40 cellular contexts compared by ENCODE assay signal in the genomic region with DNA sequence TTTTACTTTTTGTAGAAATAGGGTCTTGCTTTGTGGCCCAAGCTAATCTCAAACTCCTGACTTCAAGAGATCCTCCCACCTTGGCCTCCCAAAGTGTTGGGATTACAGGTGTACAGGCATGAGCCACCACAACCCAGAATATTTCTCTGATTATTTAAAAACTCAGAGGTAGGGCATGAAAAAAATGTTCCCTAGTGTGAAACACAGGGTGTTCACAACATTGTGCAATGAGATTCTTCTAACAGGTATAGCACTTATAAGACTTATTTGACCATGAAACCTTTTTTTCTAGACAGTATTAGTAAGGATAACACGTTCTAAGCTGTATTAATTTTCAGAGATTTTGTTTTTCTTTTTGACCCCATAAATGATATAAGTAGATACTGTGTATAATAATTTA.
"Had no signal": no experiment of that assay in that cellular context is flagged by ENCODE, and none has a peak within 500 bp of the region (broad histone marks: within the 10 kb centered on the region; RNA-seq: fewer than 3 reads in every experiment).

No MANE protein-coding gene starts in this region.

- H3K4me3 Mint-ChIP-seq: activated B cell treated with CpG ODN at 0.5 μM for 24 hours; activated CD4-positive, alpha-beta memory T cell treated with anti-CD3 and anti-CD28 coated beads for 36 hours; activated CD4-positive, alpha-beta T cell treated with anti-CD3 and anti-CD28 coated beads, Interleukin-2, amount 10 ng/mL, durations not matched to agents 24 days and 14 days; activated CD8-positive, alpha-beta T cell treated with anti-CD3 and anti-CD28 coated beads for 36 hours; activated naive CD4-positive, alpha-beta T cell treated with anti-CD3 and anti-CD28 coated beads for 36 hours; activated naive CD8-positive, alpha-beta T cell treated with anti-CD3 and anti-CD28 coated beads for 36 hours; activated T-cell treated with anti-CD3 and anti-CD28 coated beads, Interleukin-2, amount 50 U/mL, for 4 hours; activated T-cell treated with anti-CD3 and anti-CD28 coated beads, Interleukin-2, amount 50 U/mL, for 72 hours; activated T-helper 1 cell treated with anti-CD3 and anti-CD28 coated beads, Interleukin-12 subunit alpha, Interleukin-12 subunit beta, Interleukin-2, Interleukin-4 antibody, amounts not matched to agents 30 ng/mL and 10 ng/mL and 1 ng/mL, durations not matched to agents 14 hours and 24 hours and 36 hours; activated T-helper 17 cell treated with anti-CD3 and anti-CD28 coated beads, Interleukin-2, amount 50 U/mL, for 72 hours; central memory CD8-positive, alpha-beta T cell; T-helper 1 cell treated with Interleukin-12 subunit alpha and Interleukin-12 subunit beta and Interleukin-4 antibody, amounts not matched to agents 30 μg/mL and 1 μg/mL, for 36 hours; T-helper 2 cell treated with Interferon-gamma antibody and Interleukin-4, amounts not matched to agents 5 μg/mL and 100 μg/mL, for 36 hours had no signal

- H3K27me3 Mint-ChIP-seq: activated B cell treated with CpG ODN at 0.5 μM for 24 hours; activated CD4-positive, alpha-beta memory T cell treated with anti-CD3 and anti-CD28 coated beads for 36 hours; activated CD4-positive, alpha-beta T cell treated with anti-CD3 and anti-CD28 coated beads, Interleukin-2, amount 10 ng/mL, durations not matched to agents 24 days and 14 days; activated CD8-positive, alpha-beta T cell treated with anti-CD3 and anti-CD28 coated beads for 36 hours; activated naive CD8-positive, alpha-beta T cell treated with anti-CD3 and anti-CD28 coated beads for 36 hours; activated T-helper 17 cell treated with anti-CD3 and anti-CD28 coated beads, Interleukin-2, amount 50 U/mL, for 72 hours; central memory CD8-positive, alpha-beta T cell had no signal

- H3K9me3 Mint-ChIP-seq: activated B cell treated with CpG ODN at 0.5 μM for 24 hours; activated CD4-positive, alpha-beta memory T cell treated with anti-CD3 and anti-CD28 coated beads for 36 hours; activated CD4-positive, alpha-beta T cell treated with anti-CD3 and anti-CD28 coated beads, Interleukin-2, amount 10 ng/mL, durations not matched to agents 24 days and 14 days; activated CD8-positive, alpha-beta T cell treated with anti-CD3 and anti-CD28 coated beads for 36 hours; activated naive CD4-positive, alpha-beta T cell treated with anti-CD3 and anti-CD28 coated beads, Interleukin-2, amount 50 U/mL, for 72 hours; activated naive CD8-positive, alpha-beta T cell treated with anti-CD3 and anti-CD28 coated beads for 36 hours; activated T-cell treated with anti-CD3 and anti-CD28 coated beads, Interleukin-2, amount 50 U/mL, for 4 hours; activated T-cell treated with anti-CD3 and anti-CD28 coated beads, Interleukin-2, amount 50 U/mL, for 72 hours; activated T-helper 1 cell treated with anti-CD3 and anti-CD28 coated beads, Interleukin-12 subunit alpha, Interleukin-12 subunit beta, Interleukin-2, Interleukin-4 antibody, amounts not matched to agents 30 ng/mL and 10 ng/mL and 1 ng/mL, durations not matched to agents 14 hours and 24 hours and 36 hours; activated T-helper 17 cell treated with anti-CD3 and anti-CD28 coated beads, Interleukin-2, amount 50 U/mL, for 72 hours; central memory CD8-positive, alpha-beta T cell; T-helper 1 cell treated with Interleukin-12 subunit alpha and Interleukin-12 subunit beta and Interleukin-4 antibody, amounts not matched to agents 30 μg/mL and 1 μg/mL, for 36 hours; T-helper 2 cell treated with Interferon-gamma antibody and Interleukin-4, amounts not matched to agents 5 μg/mL and 100 μg/mL, for 36 hours had no signal

- H3K27ac Mint-ChIP-seq: activated B cell treated with CpG ODN at 0.5 μM for 24 hours; activated CD4-positive, alpha-beta memory T cell treated with anti-CD3 and anti-CD28 coated beads for 36 hours; activated CD4-positive, alpha-beta T cell treated with anti-CD3 and anti-CD28 coated beads, Interleukin-2, amount 10 ng/mL, durations not matched to agents 24 days and 14 days; activated CD8-positive, alpha-beta T cell treated with anti-CD3 and anti-CD28 coated beads for 36 hours; activated naive CD4-positive, alpha-beta T cell treated with anti-CD3 and anti-CD28 coated beads for 36 hours; activated naive CD4-positive, alpha-beta T cell treated with anti-CD3 and anti-CD28 coated beads, Interleukin-2, amount 50 U/mL, for 72 hours; activated naive CD8-positive, alpha-beta T cell treated with anti-CD3 and anti-CD28 coated beads for 36 hours; activated T-helper 1 cell treated with anti-CD3 and anti-CD28 coated beads, Interleukin-12 subunit alpha, Interleukin-12 subunit beta, Interleukin-2, Interleukin-4 antibody, amounts not matched to agents 30 ng/mL and 10 ng/mL and 1 ng/mL, durations not matched to agents 14 hours and 24 hours and 36 hours; T-helper 1 cell treated with Interleukin-12 subunit alpha and Interleukin-12 subunit beta and Interleukin-4 antibody, amounts not matched to agents 30 μg/mL and 1 μg/mL, for 36 hours; T-helper 2 cell treated with Interferon-gamma antibody and Interleukin-4, amounts not matched to agents 5 μg/mL and 100 μg/mL, for 36 hours had no signal

- FAIRE-seq: astrocyte, TTC549 had no signal

- H3K36me3 ChIP-seq: adrenal gland, brain microvascular endothelial cell, breast epithelium, cardiac muscle cell had no signal

- H3K9me3 ChIP-seq: adrenal gland, body of pancreas, breast epithelium had no signal

- H3K4me3 ChIP-seq: adrenal gland, body of pancreas, breast epithelium, cardiac muscle cell had no signal

- DNase-seq: activated B cell treated with CpG ODN at 0.5 μM for 24 hours; activated CD4-positive, alpha-beta memory T cell treated with anti-CD3 and anti-CD28 coated beads for 36 hours; activated CD4-positive, alpha-beta T cell treated with anti-CD3 and anti-CD28 coated beads for 4 hours; activated CD4-positive, alpha-beta T cell treated with anti-CD3 and anti-CD28 coated beads, Interleukin-2, amount 10 ng/mL, durations not matched to agents 24 days and 14 days; activated CD4-positive, alpha-beta T cell treated with anti-CD3 and anti-CD28 coated beads, Interleukin-2, amount 50 U/mL, for 1 hour; activated CD4-positive, alpha-beta T cell treated with anti-CD3 and anti-CD28 coated beads, Interleukin-2, amount 50 U/mL, for 4 hours; activated CD4-positive, CD25-positive, alpha-beta regulatory T cell treated with anti-CD3 and anti-CD28 coated beads, Interleukin-2, amount 50 U/mL, for 72 hours; activated CD8-positive, alpha-beta memory T cell treated with anti-CD3 and anti-CD28 coated beads, Interleukin-2, amount 50 U/mL, for 4 hours; activated CD8-positive, alpha-beta T cell treated with anti-CD3 and anti-CD28 coated beads for 36 hours; activated effector memory CD4-positive, alpha-beta T cell treated with anti-CD3 and anti-CD28 coated beads, Interleukin-2, amount 50 U/mL, for 16 hours; activated gamma-delta T cell treated with Interleukin-2 at 50 U/mL for 16 hours; activated naive CD4-positive, alpha-beta T cell; activated naive CD4-positive, alpha-beta T cell treated with anti-CD3 and anti-CD28 coated beads for 36 hours; activated naive CD4-positive, alpha-beta T cell treated with anti-CD3 and anti-CD28 coated beads, Interleukin-2, amount 50 U/mL, for 16 hours; activated naive CD8-positive, alpha-beta T cell treated with anti-CD3 and anti-CD28 coated beads for 36 hours; activated T-cell treated with anti-CD3 and anti-CD28 coated beads for 4 hours; activated T-cell treated with anti-CD3 and anti-CD28 coated beads, Interleukin-2, amount 50 U/mL, for 1 hour; activated T-cell treated with anti-CD3 and anti-CD28 coated beads, Interleukin-2, amount 50 U/mL, for 4 hours; activated T-cell treated with anti-CD3 and anti-CD28 coated beads, Interleukin-2, amount 50 U/mL, for 72 hours; adrenal gland; amniotic stem cell; aorta; body of pancreas; brain microvascular endothelial cell; caudate nucleus; cerebellar nuclear complex; T-helper 1 cell; T-helper 2 cell; T-helper 9 cell had no signal

- H3K4me1 ChIP-seq: body of pancreas, breast epithelium had no signal

- ATAC-seq: activated CD8-positive, alpha-beta T cell treated with anti-CD3 and anti-CD28 coated beads for 36 hours; activated naive CD4-positive, alpha-beta T cell treated with anti-CD3 and anti-CD28 coated beads, Interleukin-2, amount 50 U/mL, for 72 hours; activated T-cell treated with anti-CD3 and anti-CD28 coated beads, Interleukin-2, amount 50 U/mL, for 4 hours; activated T-cell treated with anti-CD3 and anti-CD28 coated beads, Interleukin-2, amount 50 U/mL, for 72 hours; activated T-helper 17 cell treated with anti-CD3 and anti-CD28 coated beads, Interleukin-2, amount 50 U/mL, for 72 hours; body of pancreas had no signal

- H3K27me3 ChIP-seq: adrenal gland, body of pancreas, brain microvascular endothelial cell, breast epithelium had no signal

- H3K27ac ChIP-seq: adrenal gland, body of pancreas, brain microvascular endothelial cell, breast epithelium, cardiac muscle cell, VCaP had no signal

- H3K36me3 Mint-ChIP-seq: activated CD4-positive, alpha-beta memory T cell treated with anti-CD3 and anti-CD28 coated beads for 36 hours; activated naive CD4-positive, alpha-beta T cell treated with anti-CD3 and anti-CD28 coated beads, Interleukin-2, amount 50 U/mL, for 72 hours; activated naive CD8-positive, alpha-beta T cell treated with anti-CD3 and anti-CD28 coated beads for 36 hours had no signal
